6 cellular contexts compared by ENCODE assay signal in the genomic region with DNA sequence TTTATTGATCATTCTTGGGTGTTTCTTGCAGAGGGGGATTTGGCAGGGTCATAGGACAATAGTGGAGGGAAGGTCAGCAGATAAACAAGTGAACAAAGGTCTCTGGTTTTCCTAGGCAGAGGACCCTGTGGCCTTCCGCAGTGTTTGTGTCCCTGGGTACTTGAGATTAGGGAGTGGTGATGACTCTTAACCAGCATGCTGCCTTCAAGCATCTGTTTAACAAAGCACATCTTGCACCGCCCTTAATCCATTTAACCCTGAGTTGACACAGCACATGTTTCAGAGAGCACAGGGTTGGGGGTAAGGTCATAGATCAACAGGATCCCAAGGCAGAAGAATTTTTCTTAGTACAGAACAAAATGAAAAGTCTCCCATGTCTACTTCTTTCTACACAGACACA. TPM values are rescaled to one million over a fixed set of nuclear protein-coding genes. Genes with fewer than 3 reads are reported as not detected.
"Had no signal": no experiment of that assay in that cellular context is flagged by ENCODE, and none has a peak within 500 bp of the region (broad histone marks: within the 10 kb centered on the region; RNA-seq: fewer than 3 reads in every experiment).

No MANE protein-coding gene starts in this region.

RNA-seq across cellular contexts. Expression of gene NXF3, which starts 10.9 kb away (rescaled TPM):
- total RNA-seq: hepatocyte; kidney epithelial cell; lung microvascular endothelial cell; mesothelial cell of epicardium; naive thymus-derived CD4-positive, alpha-beta T cell had no signal
- polyA plus RNA-seq: immature natural killer cell; naive thymus-derived CD4-positive, alpha-beta T cell had no signal

RNA-seq across cellular contexts. Expression of gene BEX1, which starts 39.9 kb away (rescaled TPM):
- total RNA-seq: lung microvascular endothelial cell had no signal
- polyA plus RNA-seq: immature natural killer cell had no signal
